Comparison of ENCODE assay signal across 8 cellular contexts in genomic region chr22:29245626-29246385, GRCh38. TPM values are rescaled to one million over a fixed set of nuclear protein-coding genes. Genes with fewer than 3 reads are reported as not detected.
DNase-seq lines count a peak whose midpoint lies in the region; ATAC-seq and TF ChIP-seq lines count a peak whose summit lies in the region.

No MANE protein-coding gene starts in this region.

- no peaks in the 10 kb centered on the region for H3K27me3 ChIP-seq in body of pancreas

- intact Hi-C loops in body of pancreas (cut with DNase I) = loop anchor here (10.0 kb wide), 2 partner anchors 91 to 391 kb away; no protein-coding TSS in a partner anchor

- TF ChIP-seq CTCF in body of pancreas (IDR thresholded peaks at IDR 0.05) = peak; percentile 91 to 97 (median 94)

- DNase-seq in SIG-M5 treated with dmso at 0.1 percent for 504 hours (lab: John Stamatoyannopoulos, UW; ENCODE audit: unreplicated experiment) (peak; percentile 55), SIG-M5 (lab: John Stamatoyannopoulos, UW) (no peak), NCI-H1092 treated with DMSO at 0.1 percent for 48 hours (lab: John Stamatoyannopoulos, UW) (peak; percentile 49), UCSD-AML1 (lab: John Stamatoyannopoulos, UW; ENCODE audit: unreplicated experiment) (peak; percentile 67), body of pancreas (peak; percentile 76 to 80 (median 78)), inferior parietal cortex (ENCODE audit: extremely low spot score) (peak; percentile 78)
- DNase-seq in stimulated activated CD4-positive, alpha-beta T cell treated with anti-CD3 and anti-CD28 coated beads, Interleukin-1b, Interleukin-23, amount 100 ng/mL, for 4 hours (ENCODE audit: low read depth in 2 of 2) = peak; percentile 50 to 54

- no peak for TF ChIP-seq POLR2A in body of pancreas (IDR thresholded peaks at IDR 0.05)

- no peaks in the 10 kb centered on the region for H3K36me3 ChIP-seq in body of pancreas (replicated peaks in 1 of 2; ENCODE audit: insufficient read depth in 1 of 2, low read depth in 2 of 2)

- ATAC-seq in body of pancreas (peak; percentile 96), HG03460 (IDR thresholded peaks at IDR 0.05; ENCODE audit: unreplicated experiment) (no peak)

- no peak overlapping the region for H3K4me3 ChIP-seq in body of pancreas

- no peak overlapping the region for H3K27ac ChIP-seq in body of pancreas

- no peaks in the 10 kb centered on the region for H3K9me3 ChIP-seq in body of pancreas

- 34 to 54% methylated on average over 6 to 11 of the region's 11 CpGs for WGBS in body of pancreas, 2 donors

- H3K4me1 ChIP-seq in body of pancreas = no peaks in the 10 kb centered on the region

RNA-seq across cellular contexts. Expression of gene RHBDD3, which starts 22.0 kb away (rescaled TPM):
- total RNA-seq in body of pancreas = 10 to 100 TPM; 32.4 to 42.2 TPM

RNA-seq across cellular contexts. Expression of gene EWSR1, which starts 22.3 kb away (rescaled TPM):
- 100 to 1,000 TPM; 142 to 175 TPM for total RNA-seq in body of pancreas

RNA-seq across cellular contexts. Expression of gene EMID1, which starts 40.1 kb away (rescaled TPM):
- 10 to 100 TPM in 1 of 2 donors, 1 to 10 TPM in 1; 5.9 to 25.9 TPM for total RNA-seq in body of pancreas
